10 cellular contexts compared by ENCODE assay signal in genomic region chr3:111797035-111797717, GRCh38.
"Had no signal": no experiment of that assay in that cellular context is flagged by ENCODE, and none has a peak within 500 bp of the region (broad histone marks: within the 10 kb centered on the region; RNA-seq: fewer than 3 reads in every experiment).

No MANE protein-coding gene starts in this region.

- FAIRE-seq: colon had no signal

- H3K4me3 ChIP-seq: esophagus muscularis mucosa had no signal

- H3K9me3 ChIP-seq: esophagus muscularis mucosa had no signal

- H3K36me3 ChIP-seq: esophagus muscularis mucosa had no signal

- ATAC-seq: activated CD4-positive, alpha-beta T cell treated with anti-CD3 and anti-CD28 coated beads for 36 hours; activated CD8-positive, alpha-beta T cell treated with anti-CD3 and anti-CD28 coated beads for 36 hours; stimulated activated effector memory CD8-positive, alpha-beta T cell treated with anti-CD3 and anti-CD28 coated beads, Interleukin-12 subunit alpha, Interleukin-12 subunit beta, amount 100 ng/mL, for 72 hours had no signal

- H3K27me3 ChIP-seq: esophagus muscularis mucosa had no signal

- DNase-seq: activated CD4-positive, alpha-beta T cell treated with anti-CD3 and anti-CD28 coated beads for 36 hours; activated CD8-positive, alpha-beta memory T cell treated with anti-CD3 and anti-CD28 coated beads, Interleukin-2, amount 50 U/mL, for 48 hours; activated CD8-positive, alpha-beta T cell treated with anti-CD3 and anti-CD28 coated beads for 36 hours; activated naive CD8-positive, alpha-beta T cell treated with anti-CD3 and anti-CD28 coated beads, Interleukin-2, amount 10 ng/mL, durations not matched to agents 7 days and 5 days; hippocampal formation; kidney glomerular epithelial cell; naive B cell had no signal
